Comparison of ENCODE assay signal across 11 cellular contexts in genomic region chr20:32480361-32481199, GRCh38.
DNase-seq lines count a peak whose midpoint lies in the region; ATAC-seq and TF ChIP-seq lines count a peak whose summit lies in the region.
"Had no signal": no experiment of that assay in that cellular context is flagged by ENCODE, and none has a peak within 500 bp of the region (broad histone marks: within the 10 kb centered on the region; RNA-seq: fewer than 3 reads in every experiment).

No MANE protein-coding gene starts in this region.

- H3K36me3 Mint-ChIP-seq in activated naive CD8-positive, alpha-beta T cell = no peaks in the 10 kb centered on the region
- H3K36me3 Mint-ChIP-seq in activated naive CD8-positive, alpha-beta T cell treated with anti-CD3 and anti-CD28 coated beads for 36 hours = no peaks in the 10 kb centered on the region
- peaks cover 25% of the 10 kb centered on the region for H3K36me3 Mint-ChIP-seq in endothelial cell (ENCODE audit: low read depth, unreplicated experiment)

- peak overlapping the region; percentile 40 for H3K27ac ChIP-seq in muscle layer of duodenum (ENCODE audit: low read length)
- peak overlapping the region; percentile 79 to 94 (median 88) for H3K27ac ChIP-seq in upper lobe of left lung

- H3K4me3 ChIP-seq in muscle layer of duodenum (ENCODE audit: low read depth in 1 of 2, low read length in 2 of 2) (peak overlapping the region in 1 of 2 donors; percentile 20), upper lobe of left lung (peak overlapping the region in 1 of 4 donors; percentile 96)

- H3K27me3 Mint-ChIP-seq in activated naive CD8-positive, alpha-beta T cell = no peaks in the 10 kb centered on the region
- no peaks in the 10 kb centered on the region for H3K27me3 Mint-ChIP-seq in activated naive CD8-positive, alpha-beta T cell treated with anti-CD3 and anti-CD28 coated beads for 36 hours
- peaks cover 28% of the 10 kb centered on the region for H3K27me3 Mint-ChIP-seq in endothelial cell (ENCODE audit: unreplicated experiment)

- TF ChIP-seq POLR2A in upper lobe of left lung (IDR thresholded peaks at IDR 0.05) = no peak

- TF ChIP-seq CTCF in endothelial cell (IDR thresholded peaks at IDR 0.05; ENCODE audit: unreplicated experiment) (no peak), upper lobe of left lung (IDR thresholded peaks at IDR 0.05) (no peak)

- H3K4me1 Mint-ChIP-seq in activated naive CD8-positive, alpha-beta T cell (ENCODE audit: low read depth) = peaks cover 56% of the 10 kb centered on the region
- peaks cover 44% of the 10 kb centered on the region for H3K4me1 Mint-ChIP-seq in activated naive CD8-positive, alpha-beta T cell treated with anti-CD3 and anti-CD28 coated beads for 36 hours
- peaks cover 64% of the 10 kb centered on the region for H3K4me1 Mint-ChIP-seq in endothelial cell (ENCODE audit: unreplicated experiment)

- no peak for ATAC-seq in upper lobe of left lung (ENCODE audit: low FRiP score in 2 of 2)

- H3K4me3 Mint-ChIP-seq in activated naive CD8-positive, alpha-beta T cell = peak overlapping the region; percentile 4
- H3K4me3 Mint-ChIP-seq in activated naive CD8-positive, alpha-beta T cell treated with anti-CD3 and anti-CD28 coated beads for 36 hours = no peak overlapping the region
- peak overlapping the region; percentile 93 for H3K4me3 Mint-ChIP-seq in endothelial cell (ENCODE audit: unreplicated experiment)

- H3K36me3 ChIP-seq in muscle layer of duodenum (ENCODE audit: control insufficient read depth in 1 of 2, insufficient read depth in 2 of 2, low read length in 2 of 2) = no peaks in the 10 kb centered on the region
- H3K36me3 ChIP-seq in upper lobe of left lung = no peaks in the 10 kb centered on the region

- H3K4me1 ChIP-seq in muscle layer of duodenum (ENCODE audit: control insufficient read depth in 1 of 2, insufficient read depth in 2 of 2, low read length in 2 of 2) (peaks cover 33 to 47% of the 10 kb centered on the region in 2 donors), upper lobe of left lung (peaks cover 52 to 85% (median 65%) of the 10 kb centered on the region in 4 donors)

- peak overlapping the region; percentile 61 for H3K27ac Mint-ChIP-seq in activated naive CD8-positive, alpha-beta T cell
- H3K27ac Mint-ChIP-seq in activated naive CD8-positive, alpha-beta T cell treated with anti-CD3 and anti-CD28 coated beads for 36 hours = no peak overlapping the region
- peak overlapping the region; percentile 84 for H3K27ac Mint-ChIP-seq in endothelial cell (ENCODE audit: unreplicated experiment)

- DNase-seq in activated naive CD8-positive, alpha-beta T cell treated with anti-CD3 and anti-CD28 coated beads for 36 hours = no peak
- DNase-seq in endothelial cell (ENCODE audit: low spot score) (no peak), upper lobe of left lung (no peak), midbrain (lab: John Stamatoyannopoulos, UW) (no peak), RKO (ENCODE audit: low spot score) (no peak), NCI-H1092 treated with DMSO at 0.1 percent for 48 hours (lab: John Stamatoyannopoulos, UW) (no peak)
- DNase-seq: activated CD4-positive, alpha-beta T cell treated with anti-CD3 and anti-CD28 coated beads for 4 hours; GOT3; NCI-H774 had no signal

- H3K27me3 ChIP-seq in muscle layer of duodenum (ENCODE audit: low read depth, low read length) (no peaks in the 10 kb centered on the region), upper lobe of left lung (no peaks in the 10 kb centered on the region)

- 66 to 69% methylated on average over 11 to 12 of the region's 12 CpGs for WGBS in upper lobe of left lung, 2 donors

- H3K9me3 ChIP-seq in muscle layer of duodenum (ENCODE audit: control insufficient read depth in 1 of 2, low read length in 2 of 2) (no peaks in the 10 kb centered on the region), upper lobe of left lung (no peaks in the 10 kb centered on the region)

- TF ChIP-seq EP300 in upper lobe of left lung (IDR thresholded peaks at IDR 0.05) = no peak

- H3K9me3 Mint-ChIP-seq in activated naive CD8-positive, alpha-beta T cell (ENCODE audit: low read depth) = no peaks in the 10 kb centered on the region
- H3K9me3 Mint-ChIP-seq in activated naive CD8-positive, alpha-beta T cell treated with anti-CD3 and anti-CD28 coated beads for 36 hours = no peaks in the 10 kb centered on the region
- H3K9me3 Mint-ChIP-seq in endothelial cell (ENCODE audit: unreplicated experiment) = no peaks in the 10 kb centered on the region
